ENCODE assay signal across 8 cellular contexts in the genomic region with DNA sequence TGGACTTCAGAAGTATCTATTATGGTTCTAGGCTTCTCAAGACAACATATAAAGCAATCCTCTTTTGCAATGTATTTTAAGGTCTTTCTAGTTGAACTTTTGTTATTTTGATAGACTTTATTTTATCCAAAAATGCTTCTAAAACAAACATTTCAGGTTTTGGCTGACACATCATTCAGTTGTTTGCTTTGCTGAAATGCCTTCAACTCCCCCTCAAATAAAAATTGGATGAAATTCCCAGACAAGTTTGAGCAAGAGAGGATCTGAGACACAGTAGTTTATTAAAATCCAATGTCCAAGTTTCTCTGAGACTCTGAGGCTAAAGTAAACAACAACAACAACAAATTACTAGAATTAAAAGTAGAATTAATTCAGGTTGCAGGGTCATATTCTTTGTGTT.
"Had no signal": no experiment of that assay in that cellular context is flagged by ENCODE, and none has a peak within 500 bp of the region (broad histone marks: within the 10 kb centered on the region; RNA-seq: fewer than 3 reads in every experiment).

No MANE protein-coding gene starts in this region.

- H3K36me3 ChIP-seq: stomach, thoracic aorta had no signal

- H3K9me3 Mint-ChIP-seq: activated naive CD4-positive, alpha-beta T cell treated with anti-CD3 and anti-CD28 coated beads, Interleukin-2, amount 50 U/mL, for 24 hours; nephron progenitor cell had no signal

- H3K9me3 ChIP-seq: stomach, thoracic aorta had no signal

- H3K4me3 Mint-ChIP-seq: activated naive CD4-positive, alpha-beta T cell treated with anti-CD3 and anti-CD28 coated beads, Interleukin-2, amount 50 U/mL, for 24 hours; nephron progenitor cell had no signal

- H3K27ac Mint-ChIP-seq: activated naive CD4-positive, alpha-beta T cell treated with anti-CD3 and anti-CD28 coated beads, Interleukin-2, amount 50 U/mL, for 24 hours; nephron progenitor cell had no signal

- H3K27me3 Mint-ChIP-seq: activated naive CD4-positive, alpha-beta T cell treated with anti-CD3 and anti-CD28 coated beads, Interleukin-2, amount 50 U/mL, for 24 hours had no signal

- H3K4me3 ChIP-seq: stomach, thoracic aorta had no signal

- H3K27ac ChIP-seq: stomach, thoracic aorta had no signal

- DNase-seq: activated CD4-positive, alpha-beta T cell treated with anti-CD3 and anti-CD28 coated beads, Interleukin-2, amount 50 U/mL, for 1 hour; activated effector memory CD4-positive, alpha-beta T cell treated with Interleukin-2 at 50 U/mL for 16 hours; activated T-cell treated with anti-CD3 and anti-CD28 coated beads, Interleukin-2, amount 50 U/mL, for 1 hour; amygdala; nephron progenitor cell; stomach had no signal

- H3K27me3 ChIP-seq: stomach had no signal
